8 cellular contexts compared by ENCODE assay signal in genomic region chr13:19782049-19782726, GRCh38. TPM values are rescaled to one million over a fixed set of nuclear protein-coding genes. Genes with fewer than 3 reads are reported as not detected.
DNase-seq lines count a peak whose midpoint lies in the region; ATAC-seq, FAIRE-seq and TF ChIP-seq lines count a peak whose summit lies in the region.

No MANE protein-coding gene starts in this region.

- H3K27ac ChIP-seq in SJSA1 (peak overlapping the region; percentile 76), pancreas (peak overlapping the region; percentile 79 to 92 (median 86)), tibial artery (peak overlapping the region; percentile 97)

- H3K36me3 ChIP-seq in SJSA1 = peaks cover 15% of the 10 kb centered on the region
- no peaks in the 10 kb centered on the region for H3K36me3 ChIP-seq in pancreas
- H3K36me3 ChIP-seq in tibial artery = peaks cover 0 to 5% (median 0%) of the 10 kb centered on the region in 3 donors

- no peak for TF ChIP-seq CTCF in pancreas (IDR thresholded peaks at IDR 0.05)
- TF ChIP-seq CTCF in tibial artery (IDR thresholded peaks at IDR 0.05) = no peak

- H3K4me3 ChIP-seq in SJSA1 (peak overlapping the region; percentile 65), pancreas (peak overlapping the region; percentile 55 to 95 (median 86)), tibial artery (peak overlapping the region; percentile 87 to 95)

- no peaks in the 10 kb centered on the region for H3K27me3 ChIP-seq in SJSA1 (replicated peaks)
- no peaks in the 10 kb centered on the region for H3K27me3 ChIP-seq in pancreas
- H3K27me3 ChIP-seq in tibial artery = no peaks in the 10 kb centered on the region

- peak overlapping the region; percentile 95 for H3K4me3 Mint-ChIP-seq in activated naive CD8-positive, alpha-beta T cell treated with anti-CD3 and anti-CD28 coated beads for 36 hours

- DNase-seq in AG08395 (ENCODE audit: low spot score) (peak; percentile 43), SJSA1 (ENCODE audit: low read depth in 1 of 2, low spot score in 2 of 2) (peak; percentile 44 to 49), Right ventricle myocardium superior (peak; percentile 76), pancreas (peak; percentile 47 to 82 (median 58)), tibial artery (peak; percentile 50 to 75)
- peak; percentile 62 for DNase-seq in activated naive CD8-positive, alpha-beta T cell treated with anti-CD3 and anti-CD28 coated beads for 36 hours

- intact Hi-C loops in Right ventricle myocardium superior (cut with DNase I) (loop anchor here (2.0 to 10.0 kb wide), 2 partner anchors 81 to 147 kb away; partner anchors contain the start of genes MPHOSPH8 and ZMYM5), pancreas (cut with DNase I) (no loop called here), tibial artery (cut with DNase I; ENCODE audit: low total_unique reads) (loop anchor here (2.0 kb wide), 1 partner anchor 83 kb away; no protein-coding TSS in a partner anchor)

- H3K27ac Mint-ChIP-seq in activated naive CD8-positive, alpha-beta T cell treated with anti-CD3 and anti-CD28 coated beads for 36 hours = peak overlapping the region; percentile 98

- H3K27me3 Mint-ChIP-seq in activated naive CD8-positive, alpha-beta T cell treated with anti-CD3 and anti-CD28 coated beads for 36 hours = peaks cover 5% of the 10 kb centered on the region

- no peak for FAIRE-seq in pancreas (lab: Jason Lieb, UNC)

- peaks cover 22% of the 10 kb centered on the region for H3K36me3 Mint-ChIP-seq in activated naive CD8-positive, alpha-beta T cell treated with anti-CD3 and anti-CD28 coated beads for 36 hours

- H3K4me1 ChIP-seq in SJSA1 (replicated peaks) = peaks cover 4% of the 10 kb centered on the region
- H3K4me1 ChIP-seq in pancreas = peaks cover 0 to 6% (median 0%) of the 10 kb centered on the region in 3 donors
- peaks cover 0 to 13% (median 4%) of the 10 kb centered on the region in 4 donors for H3K4me1 ChIP-seq in tibial artery

- WGBS in pancreas, 2 donors = 0 to 1% methylated on average over 69 to 77 of the region's 77 CpGs

- H3K9me3 ChIP-seq in SJSA1 (replicated peaks) = no peaks in the 10 kb centered on the region
- no peaks in the 10 kb centered on the region for H3K9me3 ChIP-seq in pancreas
- no peaks in the 10 kb centered on the region for H3K9me3 ChIP-seq in tibial artery

- ATAC-seq in GM19035 (IDR thresholded peaks at IDR 0.05; ENCODE audit: unreplicated experiment) (peak; percentile 36), HG03280 (IDR thresholded peaks at IDR 0.05; ENCODE audit: unreplicated experiment) (peak; percentile 38), Right ventricle myocardium superior (ENCODE audit: poor library complexity) (peak; percentile 78), pancreas (peak; percentile 73 to 82 (median 80))

- peaks cover 2% of the 10 kb centered on the region for H3K9me3 Mint-ChIP-seq in activated naive CD8-positive, alpha-beta T cell treated with anti-CD3 and anti-CD28 coated beads for 36 hours

- peaks cover 10% of the 10 kb centered on the region for H3K4me1 Mint-ChIP-seq in activated naive CD8-positive, alpha-beta T cell treated with anti-CD3 and anti-CD28 coated beads for 36 hours

RNA-seq across cellular contexts. Expression of gene PSPC1, which starts 0.6 kb away (rescaled TPM):
- total RNA-seq in SJSA1 (2014; rRNA removed; shearing (Covaris generic)) = 33.2 and 35.8 TPM in 2 replicates
- total RNA-seq in activated naive CD8-positive, alpha-beta T cell treated with anti-CD3 and anti-CD28 coated beads for 36 hours = 10 to 100 TPM; 88.7 to 92.4 TPM
- total RNA-seq in Right ventricle myocardium superior (22.2 TPM), pancreas (10 to 100 TPM; 14.2 to 21.6 (median 16.9) TPM)
- 10 to 100 TPM; 17.4 to 22.7 TPM for polyA plus RNA-seq in pancreas

Comparison
In these comparisons a context has a peak if more than half of its experiments do, and no peak if none do; other contexts are left out.
1. Peak in every context shown above with its lines: DNase-seq, ATAC-seq, H3K4me3 ChIP-seq and H3K27ac ChIP-seq.
2. intact Hi-C loops: an anchor here in Right ventricle myocardium superior (2.0 to 10.0 kb wide) and tibial artery (2.0 kb wide); none called in pancreas.